In genomic region chr7:94436018-94436604, GRCh38 we compare ENCODE assay signal across 9 cellular contexts. TPM values are rescaled to one million over a fixed set of nuclear protein-coding genes. Genes with fewer than 3 reads are reported as not detected.
DNase-seq lines count a peak whose midpoint lies in the region; ATAC-seq and TF ChIP-seq lines count a peak whose summit lies in the region.
"Had no signal": no experiment of that assay in that cellular context is flagged by ENCODE, and none has a peak within 500 bp of the region (broad histone marks: within the 10 kb centered on the region; RNA-seq: fewer than 3 reads in every experiment).

No MANE protein-coding gene starts in this region.

- peaks cover 0 to 5% of the 10 kb centered on the region in 2 donors for H3K4me1 Mint-ChIP-seq in natural killer cell

- peaks cover 17 to 22% of the 10 kb centered on the region in 2 donors for H3K27me3 Mint-ChIP-seq in natural killer cell (ENCODE audit: low read depth in 2 of 2)

- 18% methylated on average over 6 of the region's 6 CpGs for WGBS in esophagus muscularis mucosa

- TF ChIP-seq CTCF in esophagus muscularis mucosa (IDR thresholded peaks at IDR 0.05) (peak; percentile 73 to 83 (median 73)), natural killer cell (IDR thresholded peaks at IDR 0.05) (peak; percentile 85), tibial artery (IDR thresholded peaks at IDR 0.05) (peak; percentile 82)

- DNase-seq in COLO829 (ENCODE audit: low spot score) (peak; percentile 70), NOMO-1 (lab: John Stamatoyannopoulos, UW; ENCODE audit: unreplicated experiment in 2 of 2) (peak; percentile 17 to 69), esophagus muscularis mucosa (ENCODE audit: extremely low spot score) (no peak), natural killer cell (no peak), tibial artery (peak; percentile 80)
- DNase-seq in activated CD8-positive, alpha-beta memory T cell treated with anti-CD3 and anti-CD28 coated beads for 4 hours (ENCODE audit: low read depth in 2 of 2) = peak; percentile 14 to 24

- H3K4me3 ChIP-seq in esophagus muscularis mucosa (no peak overlapping the region), tibial artery (no peak overlapping the region)

- intact Hi-C loops in esophagus muscularis mucosa (cut with DNase I) (loop anchor here (1.0 kb wide), 1 partner anchor 147 kb away; no protein-coding TSS in a partner anchor), natural killer cell (cut with micrococcal nuclease) (loop anchor here (5.0 kb wide), 1 partner anchor 534 kb away; no protein-coding TSS in a partner anchor), tibial artery (cut with DNase I; ENCODE audit: low total_unique reads) (loop anchor here (5.0 to 10.0 kb wide), 2 partner anchors 149 to 769 kb away; no protein-coding TSS in a partner anchor)

- H3K36me3 ChIP-seq in esophagus muscularis mucosa = no peaks in the 10 kb centered on the region
- H3K36me3 ChIP-seq in tibial artery = no peaks in the 10 kb centered on the region

- TF ChIP-seq EP300 in esophagus muscularis mucosa (IDR thresholded peaks at IDR 0.05) = no peak

- H3K27me3 ChIP-seq in esophagus muscularis mucosa (no peaks in the 10 kb centered on the region), tibial artery (no peaks in the 10 kb centered on the region)

- peak; percentile 95 for ATAC-seq in GM19395 (IDR thresholded peaks at IDR 0.05; ENCODE audit: unreplicated experiment)
- ATAC-seq in HG03442 (IDR thresholded peaks at IDR 0.05; ENCODE audit: unreplicated experiment) = peak; percentile 95
- peak; percentile 57 to 87 (median 77) for ATAC-seq in natural killer cell

- H3K36me3 Mint-ChIP-seq in natural killer cell = no peaks in the 10 kb centered on the region
- H3K36me3 Mint-ChIP-seq: activated naive CD8-positive, alpha-beta T cell had no signal

- H3K9me3 Mint-ChIP-seq in natural killer cell = no peaks in the 10 kb centered on the region

- H3K4me3 Mint-ChIP-seq in natural killer cell = no peak overlapping the region
- H3K4me3 Mint-ChIP-seq: activated naive CD8-positive, alpha-beta T cell had no signal

- H3K4me1 ChIP-seq in esophagus muscularis mucosa (peaks cover 0 to 8% (median 3%) of the 10 kb centered on the region in 4 donors), tibial artery (no peaks in the 10 kb centered on the region)

- no peak for TF ChIP-seq POLR2A in esophagus muscularis mucosa (IDR thresholded peaks at IDR 0.05; ENCODE audit: low read depth)

- no peak overlapping the region for H3K27ac Mint-ChIP-seq in natural killer cell
- H3K27ac Mint-ChIP-seq: activated naive CD8-positive, alpha-beta T cell had no signal

- H3K9me3 ChIP-seq in esophagus muscularis mucosa = no peaks in the 10 kb centered on the region
- no peaks in the 10 kb centered on the region for H3K9me3 ChIP-seq in tibial artery

- H3K27ac ChIP-seq in esophagus muscularis mucosa (replicated peaks in 1 of 4) (no peak overlapping the region), tibial artery (no peak overlapping the region)

RNA-seq across cellular contexts. Expression of gene COL1A2, which starts 41.4 kb away (rescaled TPM):
- 100 to 1,000 TPM; 227 to 697 (median 347) TPM for total RNA-seq in esophagus muscularis mucosa
- not detected for total RNA-seq in natural killer cell

Comparison
In these comparisons a context has a peak if more than half of its experiments do, and no peak if none do; other contexts are left out.
1. DNase-seq: peak in COLO829 (single experiment), NOMO-1 (2 of 2), activated CD8-positive, alpha-beta memory T cell treated with anti-CD3 and anti-CD28 coated beads for 4 hours (2 of 2) and tibial artery (2 of 2); none in esophagus muscularis mucosa (single experiment) and natural killer cell (single experiment).
2. RNA of gene COL1A2, which starts 41.4 kb away (total RNA-seq): 227 to 697 TPM in esophagus muscularis mucosa; not detected in natural killer cell; every median in the first group is over 100 times any median in the second.
3. Peak in every context shown above with its lines, with median percentiles within 50 percentile points of each other: ATAC-seq and CTCF ChIP-seq.